ENCODE assay signal across 30 cellular contexts in genomic region chr1:241444836-241445235, GRCh38.
"Had no signal": no experiment of that assay in that cellular context is flagged by ENCODE, and none has a peak within 500 bp of the region (broad histone marks: within the 10 kb centered on the region; RNA-seq: fewer than 3 reads in every experiment).

No MANE protein-coding gene starts in this region.

- H3K27me3 ChIP-seq: adrenal gland, body of pancreas, brain microvascular endothelial cell, breast epithelium had no signal

- H3K9me3 ChIP-seq: adrenal gland, body of pancreas, breast epithelium had no signal

- DNase-seq: activated B cell treated with CpG ODN at 0.5 μM for 24 hours; activated CD4-positive, alpha-beta memory T cell treated with anti-CD3 and anti-CD28 coated beads for 36 hours; activated CD4-positive, alpha-beta T cell treated with anti-CD3 and anti-CD28 coated beads for 4 hours; activated CD4-positive, alpha-beta T cell treated with anti-CD3 and anti-CD28 coated beads, Interleukin-2, amount 10 ng/mL, durations not matched to agents 24 days and 14 days; activated CD4-positive, alpha-beta T cell treated with anti-CD3 and anti-CD28 coated beads, Interleukin-2, amount 50 U/mL, for 1 hour; activated CD4-positive, alpha-beta T cell treated with anti-CD3 and anti-CD28 coated beads, Interleukin-2, amount 50 U/mL, for 4 hours; activated CD4-positive, CD25-positive, alpha-beta regulatory T cell treated with anti-CD3 and anti-CD28 coated beads, Interleukin-2, amount 50 U/mL, for 72 hours; activated CD8-positive, alpha-beta memory T cell treated with anti-CD3 and anti-CD28 coated beads, Interleukin-2, amount 50 U/mL, for 4 hours; activated CD8-positive, alpha-beta T cell treated with anti-CD3 and anti-CD28 coated beads for 36 hours; activated effector memory CD4-positive, alpha-beta T cell treated with anti-CD3 and anti-CD28 coated beads, Interleukin-2, amount 50 U/mL, for 16 hours; activated gamma-delta T cell treated with Interleukin-2 at 50 U/mL for 16 hours; activated naive CD4-positive, alpha-beta T cell; activated naive CD4-positive, alpha-beta T cell treated with anti-CD3 and anti-CD28 coated beads for 36 hours; activated naive CD4-positive, alpha-beta T cell treated with anti-CD3 and anti-CD28 coated beads, Interleukin-2, amount 50 U/mL, for 16 hours; activated naive CD8-positive, alpha-beta T cell treated with anti-CD3 and anti-CD28 coated beads for 36 hours; activated T-cell treated with anti-CD3 and anti-CD28 coated beads for 4 hours; activated T-cell treated with anti-CD3 and anti-CD28 coated beads, Interleukin-2, amount 50 U/mL, for 1 hour; activated T-cell treated with anti-CD3 and anti-CD28 coated beads, Interleukin-2, amount 50 U/mL, for 4 hours; activated T-cell treated with anti-CD3 and anti-CD28 coated beads, Interleukin-2, amount 50 U/mL, for 72 hours; adrenal gland; amniotic stem cell; aorta; body of pancreas; brain microvascular endothelial cell; central memory CD4-positive, alpha-beta T cell; T-helper 9 cell had no signal

- H3K27ac ChIP-seq: adrenal gland, body of pancreas, brain microvascular endothelial cell, breast epithelium, VCaP had no signal

- H3K4me3 ChIP-seq: adrenal gland, body of pancreas, breast epithelium had no signal

- H3K36me3 ChIP-seq: adrenal gland, brain microvascular endothelial cell, breast epithelium had no signal

- ATAC-seq: activated CD8-positive, alpha-beta T cell treated with anti-CD3 and anti-CD28 coated beads for 36 hours; activated naive CD4-positive, alpha-beta T cell treated with anti-CD3 and anti-CD28 coated beads, Interleukin-2, amount 50 U/mL, for 72 hours; activated T-cell treated with anti-CD3 and anti-CD28 coated beads, Interleukin-2, amount 50 U/mL, for 4 hours; activated T-cell treated with anti-CD3 and anti-CD28 coated beads, Interleukin-2, amount 50 U/mL, for 72 hours; activated T-helper 17 cell treated with anti-CD3 and anti-CD28 coated beads, Interleukin-2, amount 50 U/mL, for 72 hours; body of pancreas had no signal

- H3K4me1 ChIP-seq: adrenal gland, body of pancreas, breast epithelium had no signal
